8 cellular contexts compared by ENCODE assay signal in genomic region chr3:137013955-137014688, GRCh38. TPM values are rescaled to one million over a fixed set of nuclear protein-coding genes. Genes with fewer than 3 reads are reported as not detected.
DNase-seq lines count a peak whose midpoint lies in the region; ATAC-seq lines count a peak whose summit lies in the region.

No MANE protein-coding gene starts in this region.

- in situ Hi-C loops in Caki2 (cut with HindIII; ENCODE audit: low pct_unique_long_range_greater_than_20kb, low sequenced_read_pairs) = no loop called here
- in situ Hi-C loops in KBM-7 (cut with MboI; ENCODE audit: low pct_unique_long_range_greater_than_20kb, low sequenced_read_pairs) = no loop called here

- no peaks in the 10 kb centered on the region for H3K9me3 ChIP-seq in muscle layer of duodenum (ENCODE audit: control insufficient read depth in 1 of 2, low read length in 2 of 2)

- H3K4me3 ChIP-seq in muscle layer of duodenum (ENCODE audit: low read depth in 1 of 2, low read length in 2 of 2) = peak overlapping the region; percentile 62 to 86

- peak overlapping the region; percentile 74 for H3K27ac ChIP-seq in muscle layer of duodenum (ENCODE audit: low read length)

- peak; percentile 87 for DNase-seq in Caki2 (ENCODE audit: low read depth)
- peak; percentile 96 for DNase-seq in KBM-7
- DNase-seq in OCI-M2 (lab: John Stamatoyannopoulos, UW; ENCODE audit: unreplicated experiment) = peak; percentile 78
- peak; percentile 87 for DNase-seq in activated T-cell treated with anti-CD3 and anti-CD28 coated beads, Interleukin-2, amount 50 U/mL, for 1 hour
- DNase-seq in stimulated activated CD8-positive, alpha-beta memory T cell treated with anti-CD3 and anti-CD28 coated beads, Interleukin-7, amount 100 ng/mL, for 1 hour (ENCODE audit: low read depth in 2 of 2) = peak; percentile 59 to 84

- no peaks in the 10 kb centered on the region for H3K36me3 ChIP-seq in muscle layer of duodenum (ENCODE audit: control insufficient read depth in 1 of 2, insufficient read depth in 2 of 2, low read length in 2 of 2)

- no peaks in the 10 kb centered on the region for H3K27me3 ChIP-seq in muscle layer of duodenum (ENCODE audit: low read depth, low read length)

- ATAC-seq in GM21529 (IDR thresholded peaks at IDR 0.05; ENCODE audit: unreplicated experiment) = peak; percentile 86
- ATAC-seq in esophagus mucosa = peak; percentile 94

- peaks cover 0 to 4% of the 10 kb centered on the region in 2 donors for H3K4me1 ChIP-seq in muscle layer of duodenum (ENCODE audit: control insufficient read depth in 1 of 2, insufficient read depth in 2 of 2, low read length in 2 of 2)

RNA-seq across cellular contexts. Expression of gene IL20RB, which starts 56.3 kb away (rescaled TPM):
- 1.0 and 2.8 TPM in 2 replicates for total RNA-seq in Caki2 (2014; rRNA removed; shearing (Covaris generic); ENCODE audit: low replicate concordance)
- total RNA-seq in esophagus mucosa = 94.7 TPM

Comparison
In these comparisons a context has a peak if more than half of its experiments do, and no peak if none do; other contexts are left out.
1. Peak in every context shown above with its lines: DNase-seq, ATAC-seq, H3K4me3 ChIP-seq and H3K27ac ChIP-seq.
2. RNA of gene IL20RB, which starts 56.3 kb away (total RNA-seq): 94.7 TPM in esophagus mucosa (single experiment); 1.0 to 2.8 TPM in Caki2; every median in the first group is over 10 times any median in the second.